Comparison of ENCODE assay signal across 15 cellular contexts in the genomic region with DNA sequence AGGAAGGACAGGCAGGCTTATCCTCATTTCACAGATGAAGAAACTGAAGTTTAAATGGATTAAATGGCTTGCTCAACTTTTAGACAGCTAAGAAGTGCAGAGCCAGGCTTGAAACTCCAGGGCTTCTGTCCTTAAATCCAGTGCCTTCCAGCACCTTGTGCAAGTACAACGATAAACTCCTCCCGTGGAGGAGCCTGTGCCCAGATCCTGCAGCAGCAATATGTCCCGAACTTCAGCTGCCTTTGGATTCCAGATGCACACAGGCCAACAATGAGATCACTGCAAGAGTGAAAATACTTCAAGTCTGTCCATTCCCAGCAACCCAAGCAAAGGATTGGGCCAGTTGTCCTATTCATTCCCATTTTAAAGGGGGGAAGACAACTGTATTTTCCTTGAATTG.
"Had no signal": no experiment of that assay in that cellular context is flagged by ENCODE, and none has a peak within 500 bp of the region (broad histone marks: within the 10 kb centered on the region; RNA-seq: fewer than 3 reads in every experiment).

No MANE protein-coding gene starts in this region.

- DNase-seq: cortex of kidney; effector memory CD4-positive, alpha-beta T cell; foreskin melanocyte; islet precursor cell; left lung; mesendoderm; naive thymus-derived CD8-positive, alpha-beta T cell; psoas muscle; retina; stimulated activated CD4-positive, alpha-beta T cell treated with anti-CD3 and anti-CD28 coated beads, Interleukin-2, amount 100 ng/mL, for 48 hours; stimulated activated naive CD4-positive, alpha-beta T cell treated with Interleukin-2 at 50 U/mL for 16 hours; trophoblast cell had no signal

- ATAC-seq: esophagus mucosa; left lung; naive thymus-derived CD8-positive, alpha-beta T cell had no signal

- H3K9me3 ChIP-seq: left lung, neutrophil, psoas muscle had no signal

- H3K4me3 ChIP-seq: left lung, psoas muscle, smooth muscle cell had no signal

- H3K27ac ChIP-seq: left lung, neutrophil, psoas muscle had no signal

- H3K4me1 ChIP-seq: psoas muscle had no signal

- H3K27me3 ChIP-seq: left lung, neutrophil had no signal

- H3K4me2 ChIP-seq: smooth muscle cell had no signal
